12 cellular contexts compared by ENCODE assay signal in genomic region chr20:1334370-1334731, GRCh38.
"Had no signal": no experiment of that assay in that cellular context is flagged by ENCODE, and none has a peak within 500 bp of the region (broad histone marks: within the 10 kb centered on the region; RNA-seq: fewer than 3 reads in every experiment).

No MANE protein-coding gene starts in this region.

- H3K36me3 Mint-ChIP-seq: immature natural killer cell, natural killer cell had no signal

- H3K27ac Mint-ChIP-seq: natural killer cell; stimulated activated naive CD8-positive, alpha-beta T cell treated with anti-CD3 and anti-CD28 coated beads, Interleukin-15, Interleukin-2, amounts not matched to agents 100 ng/mL and 50 ng/mL, for 24 hours had no signal

- H3K27me3 Mint-ChIP-seq: stimulated activated naive CD8-positive, alpha-beta T cell treated with anti-CD3 and anti-CD28 coated beads, Interleukin-15, Interleukin-2, amounts not matched to agents 100 ng/mL and 50 ng/mL, for 24 hours had no signal

- ATAC-seq: left colon, natural killer cell had no signal

- DNase-seq: activated CD4-positive, alpha-beta T cell treated with anti-CD3 and anti-CD28 coated beads for 48 hours; activated naive CD4-positive, alpha-beta T cell treated with Interleukin-2 at 50 U/mL for 16 hours; effector CD8-positive, alpha-beta T cell; immature natural killer cell; left colon; natural killer cell; occipital lobe; stimulated activated CD4-positive, alpha-beta T cell treated with anti-CD3 and anti-CD28 coated beads, Interleukin-2, amount 100 ng/mL, for 48 hours; T1000 had no signal

- H3K27ac ChIP-seq: coronary artery, VCaP had no signal

- H3K4me3 ChIP-seq: coronary artery had no signal

- H3K9me3 Mint-ChIP-seq: immature natural killer cell; natural killer cell; stimulated activated naive CD8-positive, alpha-beta T cell treated with anti-CD3 and anti-CD28 coated beads, Interleukin-15, Interleukin-2, amounts not matched to agents 100 ng/mL and 50 ng/mL, for 24 hours had no signal

- H3K4me3 Mint-ChIP-seq: immature natural killer cell; natural killer cell; stimulated activated naive CD8-positive, alpha-beta T cell treated with anti-CD3 and anti-CD28 coated beads, Interleukin-15, Interleukin-2, amounts not matched to agents 100 ng/mL and 50 ng/mL, for 24 hours had no signal
